Comparison of ENCODE assay signal across 8 cellular contexts in the genomic region with DNA sequence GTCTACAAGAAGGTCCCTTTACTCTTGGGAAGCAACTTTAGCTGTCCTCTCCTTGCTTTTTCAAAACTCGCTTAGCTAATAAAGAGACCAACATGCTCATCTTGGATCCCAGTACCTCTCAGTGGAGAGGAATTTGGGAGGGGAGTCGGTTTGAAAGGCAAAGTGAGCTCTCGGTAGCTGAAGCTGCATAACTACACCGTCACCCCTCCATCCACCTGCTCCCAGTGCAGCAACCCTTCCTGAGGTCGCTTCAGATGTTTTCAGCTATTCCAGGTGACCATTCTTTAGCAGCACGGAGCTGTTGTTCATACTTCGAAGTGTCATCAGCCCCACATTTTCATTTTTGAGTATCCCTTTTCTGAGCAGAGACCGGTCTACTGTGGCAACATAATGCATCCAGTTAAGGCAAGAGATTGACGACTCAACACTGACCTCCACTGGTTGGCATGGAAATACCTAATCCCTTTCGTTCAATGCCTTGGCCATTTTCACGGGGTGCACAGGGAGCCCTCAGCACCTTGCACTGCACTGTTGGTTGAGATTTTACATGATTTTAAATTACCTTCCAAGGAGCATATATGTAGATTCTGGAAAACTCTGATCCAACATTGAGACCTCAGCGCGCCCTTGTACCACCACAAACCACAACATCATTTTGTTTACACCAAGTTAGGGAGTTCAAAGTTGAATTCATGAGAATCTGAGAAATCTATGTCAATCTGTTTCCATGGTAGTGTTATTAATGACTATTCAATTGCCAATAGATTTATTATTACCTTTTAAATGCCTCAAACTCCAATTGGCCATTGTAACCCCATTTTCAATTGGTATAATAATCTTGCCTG. TPM values are rescaled to one million over a fixed set of nuclear protein-coding genes. Genes with fewer than 3 reads are reported as not detected.
DNase-seq lines count a peak whose midpoint lies in the region; ATAC-seq and TF ChIP-seq lines count a peak whose summit lies in the region.

No MANE protein-coding gene starts in this region.

- no peak for TF ChIP-seq POLR2A in testis (IDR thresholded peaks at IDR 0.05)

- H3K36me3 Mint-ChIP-seq in IgD-negative memory B cell, result no peaks in the 10 kb centered on the region
- H3K36me3 Mint-ChIP-seq in activated T-cell treated with anti-CD3 and anti-CD28 coated beads, Interleukin-2, amount 50 U/mL, for 72 hours (ENCODE audit: insufficient read depth in 2 of 2), result peaks cover 3 to 5% of the 10 kb centered on the region in 2 donors

- H3K23ac ChIP-seq in neuronal stem cell (ENCODE audit: low read depth, low read length, poor library complexity), result no peak overlapping the region

- H3K9me3 ChIP-seq in DOHH2 (ENCODE audit: control insufficient read depth, insufficient read depth, low read length), result peaks cover 12% of the 10 kb centered on the region
- H3K9me3 ChIP-seq in PC-3 (ENCODE audit: low read length), result no peaks in the 10 kb centered on the region; the same call in 1 of the 2 replicates
- H3K9me3 ChIP-seq in neuronal stem cell (replicated peaks in 1 of 2; ENCODE audit: control insufficient read depth in 2 of 2, insufficient read depth in 1 of 2, low read depth in 1 of 2, low read length in 2 of 2), result peaks cover 2 to 6% of the 10 kb centered on the region in 2 donors
- no peaks in the 10 kb centered on the region for H3K9me3 ChIP-seq in testis

- WGBS in neuronal stem cell (ENCODE audit: extremely low coverage in 2 of 2, insufficient read length in 2 of 2, insufficient replicate concordance in 1 of 2), 2 donors, result no CpG with 5 or more reads among the region's 13 CpGs
- WGBS in testis, 2 donors, result 40 to 54% methylated on average over 13 of the region's 13 CpGs

- H4K8ac ChIP-seq in neuronal stem cell (ENCODE audit: low read depth, low read length), result no peak overlapping the region

- DNase-seq in PC-3, result peak; percentile 71
- DNase-seq in activated T-cell treated with anti-CD3 and anti-CD28 coated beads, Interleukin-2, amount 50 U/mL, for 72 hours, result peak; percentile 65 to 69
- peak; percentile 89 for DNase-seq in fibroblast of pulmonary artery (ENCODE audit: low read depth)
- DNase-seq in neuronal stem cell (ENCODE audit: low spot score), result peak; percentile 76
- DNase-seq in testis, result peak; percentile 58

- no peak overlapping the region for H2AK5ac ChIP-seq in neuronal stem cell (ENCODE audit: low read depth, low read length)

- CTCF ChIA-PET in PC-3 (lab: Charles Lee), result no interaction called here

- peak overlapping the region; percentile 26 for H3K4me3 ChIP-seq in DOHH2 (ENCODE audit: low read length)
- H3K4me3 ChIP-seq in PC-3 (ENCODE audit: low read length), result no peak overlapping the region
- no peak overlapping the region for H3K4me3 ChIP-seq in fibroblast of pulmonary artery (replicated peaks; ENCODE audit: low read depth, low read length)
- H3K4me3 ChIP-seq in neuronal stem cell (ENCODE audit: low read length in 2 of 2), result no peak overlapping the region
- no peak overlapping the region for H3K4me3 ChIP-seq in testis

- H2BK15ac ChIP-seq in neuronal stem cell (ENCODE audit: low read length), result no peak overlapping the region

- H3K4me3 Mint-ChIP-seq in IgD-negative memory B cell, result peak overlapping the region; percentile 27 to 90 (median 52)
- no peak overlapping the region for H3K4me3 Mint-ChIP-seq in activated T-cell treated with anti-CD3 and anti-CD28 coated beads, Interleukin-2, amount 50 U/mL, for 72 hours

- no peak overlapping the region for H2BK12ac ChIP-seq in neuronal stem cell (ENCODE audit: low read length)

- no peak overlapping the region for H3K4ac ChIP-seq in neuronal stem cell (ENCODE audit: low read length)

- no peaks in the 10 kb centered on the region for H3K9me2 ChIP-seq in DOHH2 (replicated peaks; ENCODE audit: control insufficient read depth, low read length)
- H3K9me2 ChIP-seq in PC-3 (replicated peaks; ENCODE audit: low read length), result no peaks in the 10 kb centered on the region

- POLR2A ChIA-PET in PC-3 (lab: Charles Lee; ENCODE audit: unreplicated experiment), result no interaction called here

- ATAC-seq in GM21529 (IDR thresholded peaks at IDR 0.05; ENCODE audit: unreplicated experiment) (peak; percentile 98), PC-3 (peak; percentile 86)
- ATAC-seq in activated T-cell treated with anti-CD3 and anti-CD28 coated beads, Interleukin-2, amount 50 U/mL, for 72 hours (replicated peaks in 1 of 2), result peak; percentile 91 to 94

- peak overlapping the region; percentile 55 for H3K4me2 ChIP-seq in DOHH2 (ENCODE audit: low read length)
- H3K4me2 ChIP-seq in PC-3 (ENCODE audit: low read length), result no peak overlapping the region
- H3K4me2 ChIP-seq in neuronal stem cell (ENCODE audit: insufficient read depth, low read length, poor library complexity, severe bottlenecking), result peak overlapping the region; percentile 22

- H4K20me1 ChIP-seq in DOHH2 (ENCODE audit: control insufficient read depth, insufficient read depth, low read depth, low read length) (no peaks in the 10 kb centered on the region), PC-3 (ENCODE audit: low read length) (no peaks in the 10 kb centered on the region)

- H4K91ac ChIP-seq in neuronal stem cell (ENCODE audit: low read depth, low read length, poor library complexity), result no peak overlapping the region

- H3K27me3 ChIP-seq in DOHH2 (ENCODE audit: control insufficient read depth, low read length) (no peaks in the 10 kb centered on the region), PC-3 (ENCODE audit: low read length) (no peaks in the 10 kb centered on the region), neuronal stem cell (ENCODE audit: control insufficient read depth in 3 of 3, insufficient read depth in 3 of 3, low read depth in 1 of 3, low read length in 3 of 3) (no peaks in the 10 kb centered on the region), testis (no peaks in the 10 kb centered on the region)

- no peak overlapping the region for H2AFZ ChIP-seq in PC-3 (ENCODE audit: low read length)
- H2AFZ ChIP-seq in neuronal stem cell (ENCODE audit: low read length), result peak overlapping the region; percentile 35

- intact Hi-C loops in PC-3 (cut with micrococcal nuclease), result loop anchor here (2.0 to 10.0 kb wide), 5 partner anchors 159 to 804 kb away; a partner anchor contains a TSS
- intact Hi-C loops in testis (cut with DNase I; ENCODE audit: low total_unique reads), result no loop called here

- H3F3A ChIP-seq in DOHH2 (ENCODE audit: control insufficient read depth, insufficient read depth) (0 out of 2 replicates have a peak, but pooled peaks cover 2% of the 10 kb centered on the region), PC-3 (ENCODE audit: low read length, unreplicated experiment) (no peaks in the 10 kb centered on the region)

- peak; percentile 89 for TF ChIP-seq CTCF in DOHH2 (IDR thresholded peaks at IDR 0.05; ENCODE audit: low read depth, low read length, poor library complexity, severe bottlenecking)
- TF ChIP-seq CTCF in PC-3 (conservative IDR thresholded peaks at IDR 0.05; ENCODE audit: low read depth, low read length), result peak; percentile 73
- peak; percentile 79 for TF ChIP-seq CTCF in fibroblast of pulmonary artery (IDR thresholded peaks at IDR 0.05; ENCODE audit: low read length, missing control alignments)
- peak; percentile 52 to 68 (median 63) for TF ChIP-seq CTCF in testis (IDR thresholded peaks at IDR 0.05)

- no TSS peak for BruUV-seq in PC-3 (replicated peaks; lab: Mats Ljungman, UMichigan)

- peaks cover 5% of the 10 kb centered on the region for H3K27me3 Mint-ChIP-seq in IgD-negative memory B cell
- H3K27me3 Mint-ChIP-seq in activated T-cell treated with anti-CD3 and anti-CD28 coated beads, Interleukin-2, amount 50 U/mL, for 72 hours (ENCODE audit: low read depth), result no peaks in the 10 kb centered on the region

- no peak overlapping the region for H3K14ac ChIP-seq in neuronal stem cell (ENCODE audit: low read length)

- peaks cover 0 to 11% (median 3%) of the 10 kb centered on the region in 3 donors for H3K9me3 Mint-ChIP-seq in IgD-negative memory B cell
- H3K9me3 Mint-ChIP-seq in activated T-cell treated with anti-CD3 and anti-CD28 coated beads, Interleukin-2, amount 50 U/mL, for 72 hours, result peaks cover 2 to 5% of the 10 kb centered on the region in 2 donors

- no peak overlapping the region for H2BK120ac ChIP-seq in neuronal stem cell (ENCODE audit: low read depth, low read length)

- no peak overlapping the region for H2BK5ac ChIP-seq in neuronal stem cell (ENCODE audit: low read length)

- no peaks in the 10 kb centered on the region for H3K79me2 ChIP-seq in DOHH2 (ENCODE audit: control insufficient read depth, low read length)
- no peaks in the 10 kb centered on the region for H3K79me2 ChIP-seq in PC-3 (ENCODE audit: low read length)

- no peaks in the 10 kb centered on the region for H3K36me3 ChIP-seq in DOHH2 (ENCODE audit: control insufficient read depth, low read length)
- H3K36me3 ChIP-seq in PC-3 (ENCODE audit: low read depth, low read length), result no peaks in the 10 kb centered on the region
- no peaks in the 10 kb centered on the region for H3K36me3 ChIP-seq in neuronal stem cell (replicated peaks in 1 of 2; ENCODE audit: control insufficient read depth in 2 of 2, insufficient read depth in 2 of 2, low read length in 2 of 2)
- no peaks in the 10 kb centered on the region for H3K36me3 ChIP-seq in testis (ENCODE audit: low read depth, missing control alignments)

- no peak overlapping the region for H3K18ac ChIP-seq in neuronal stem cell (ENCODE audit: low read length)

- peaks cover 24 to 43% (median 33%) of the 10 kb centered on the region in 3 donors for H3K4me1 Mint-ChIP-seq in IgD-negative memory B cell
- peaks cover 13% of the 10 kb centered on the region for H3K4me1 Mint-ChIP-seq in activated T-cell treated with anti-CD3 and anti-CD28 coated beads, Interleukin-2, amount 50 U/mL, for 72 hours (ENCODE audit: low read depth)

- peak overlapping the region; percentile 28 to 94 (median 90) for H3K27ac Mint-ChIP-seq in IgD-negative memory B cell
- H3K27ac Mint-ChIP-seq in activated T-cell treated with anti-CD3 and anti-CD28 coated beads, Interleukin-2, amount 50 U/mL, for 72 hours, result no peak overlapping the region

- H3K79me1 ChIP-seq in neuronal stem cell (ENCODE audit: low read depth, low read length), result no peaks in the 10 kb centered on the region

- H3K9ac ChIP-seq in PC-3 (ENCODE audit: low read length), result no peak overlapping the region
- no peak overlapping the region for H3K9ac ChIP-seq in neuronal stem cell (ENCODE audit: low read depth, low read length, poor library complexity)

- H3K4me1 ChIP-seq in DOHH2 (ENCODE audit: control insufficient read depth, low read length), result peaks cover 35% of the 10 kb centered on the region
- H3K4me1 ChIP-seq in PC-3 (ENCODE audit: insufficient read depth, low read length), result peaks cover 9% of the 10 kb centered on the region; the same call in 1 of the 2 replicates
- peaks cover 2% of the 10 kb centered on the region in 2 donors for H3K4me1 ChIP-seq in neuronal stem cell (ENCODE audit: control insufficient read depth in 2 of 2, insufficient read depth in 1 of 2, low read depth in 1 of 2, low read length in 2 of 2)
- peaks cover 9% of the 10 kb centered on the region for H3K4me1 ChIP-seq in testis

- peak overlapping the region; percentile 30 for H3K27ac ChIP-seq in DOHH2 (ENCODE audit: low read depth, low read length)
- no peak overlapping the region for H3K27ac ChIP-seq in PC-3 (ENCODE audit: low read length)
- no peak overlapping the region for H3K27ac ChIP-seq in neuronal stem cell (replicated peaks; ENCODE audit: low read length)
- H3K27ac ChIP-seq in testis, result no peak overlapping the region

RNA-seq across cellular contexts. Expression of a gene that starts 42.2 kb away (rescaled TPM):
- polyA plus RNA-seq in IgD-negative memory B cell (not detected), testis (ENCODE audit: insufficient read depth, low read depth, low replicate concordance) (0.47 TPM)
- total RNA-seq in PC-3 (2014; rRNA removed) (not detected in 2 replicates), testis (under 1 TPM; 0.71 to 0.81 TPM)
- total RNA-seq in activated T-cell treated with anti-CD3 and anti-CD28 coated beads, Interleukin-2, amount 50 U/mL, for 72 hours, result not detected
- polyA plus RNA-seq in neuronal stem cell (2013, experiment 1 of 2), result 0.18 TPM
- 0.17 TPM for polyA plus RNA-seq in neuronal stem cell (2013, experiment 2 of 2)

Comparison
In these comparisons a context has a peak if more than half of its experiments do, and no peak if none do; other contexts are left out.
1. H3K4me3 Mint-ChIP-seq: peak in IgD-negative memory B cell (4 of 4); none in activated T-cell treated with anti-CD3 and anti-CD28 coated beads, Interleukin-2, amount 50 U/mL, for 72 hours (0 of 2).
2. Peak in every context shown above with its lines, with median percentiles within 50 percentile points of each other: CTCF ChIP-seq, ATAC-seq and DNase-seq.